Comparison of ENCODE assay signal across 8 cellular contexts in genomic region chr1:1432951-1433803, GRCh38. TPM values are rescaled to one million over a fixed set of nuclear protein-coding genes. Genes with fewer than 3 reads are reported as not detected.
DNase-seq lines count a peak whose midpoint lies in the region; ATAC-seq and TF ChIP-seq lines count a peak whose summit lies in the region.

No MANE protein-coding gene starts in this region.

- peak overlapping the region; percentile 72 for H3K4me3 ChIP-seq in coronary artery
- H3K4me3 ChIP-seq in mesodermal cell (ENCODE audit: extremely low read depth, insufficient read depth, low read length, poor library complexity, severe bottlenecking), result no peak overlapping the region
- H3K4me3 ChIP-seq in upper lobe of left lung, result peak overlapping the region in 2 of 4 donors; percentile 24 to 29

- peak in 3 of 4 donors; percentile 73 to 97 (median 91) for TF ChIP-seq EP300 in upper lobe of left lung (IDR thresholded peaks at IDR 0.05)

- no peaks in the 10 kb centered on the region for H3K36me3 Mint-ChIP-seq in activated CD8-positive, alpha-beta T cell treated with anti-CD3 and anti-CD28 coated beads for 36 hours (ENCODE audit: low read depth)

- H3K27me3 ChIP-seq in upper lobe of left lung, result peaks cover 0 to 7% (median 0%) of the 10 kb centered on the region in 4 donors

- POLR2A ChIA-PET in activated CD8-positive, alpha-beta T cell treated with anti-CD3 and anti-CD28 coated beads for 36 hours (lab: Charles Lee), result interaction anchor here (1.5 to 2.8 kb wide), 2 partner anchors 26 to 33 kb away, joined by 7 to 8 read pairs; partner anchors contain the start of genes CCNL2 and MRPL20

- H3K27ac Mint-ChIP-seq in activated CD8-positive, alpha-beta T cell treated with anti-CD3 and anti-CD28 coated beads for 36 hours, result no peak overlapping the region

- peaks cover 3% of the 10 kb centered on the region for H3K36me3 ChIP-seq in mesodermal cell (ENCODE audit: control insufficient read depth, insufficient read depth, low read length)
- no peaks in the 10 kb centered on the region for H3K36me3 ChIP-seq in upper lobe of left lung

- TF ChIP-seq CTCF in coronary artery (IDR thresholded peaks at IDR 0.05) (no peak), upper lobe of left lung (IDR thresholded peaks at IDR 0.05) (peak in 1 of 6 experiments; percentile 23)
- no peak for TF ChIP-seq CTCF in activated CD8-positive, alpha-beta T cell treated with anti-CD3 and anti-CD28 coated beads for 36 hours (IDR thresholded peaks at IDR 0.05)

- H3K27me3 Mint-ChIP-seq in activated CD8-positive, alpha-beta T cell treated with anti-CD3 and anti-CD28 coated beads for 36 hours, result peaks cover 24% of the 10 kb centered on the region

- no peaks in the 10 kb centered on the region for H3K9me3 Mint-ChIP-seq in activated CD8-positive, alpha-beta T cell treated with anti-CD3 and anti-CD28 coated beads for 36 hours

- H3K9me3 ChIP-seq in mesodermal cell (ENCODE audit: control insufficient read depth, low read length) (no peaks in the 10 kb centered on the region), upper lobe of left lung (no peaks in the 10 kb centered on the region)

- TF ChIP-seq POLR2A in upper lobe of left lung (IDR thresholded peaks at IDR 0.05), result peak in 3 of 4 donors; percentile 22 to 79 (median 40)

- H3K27ac ChIP-seq in coronary artery (peak overlapping the region; percentile 38 to 88), mesodermal cell (ENCODE audit: low read depth, low read length, severe bottlenecking) (peak overlapping the region; percentile 93), upper lobe of left lung (peak overlapping the region; percentile 87 to 95 (median 92))

- intact Hi-C loops in activated CD8-positive, alpha-beta T cell treated with anti-CD3 and anti-CD28 coated beads for 36 hours (cut with micrococcal nuclease), result no loop called here

- CTCF ChIA-PET in activated CD8-positive, alpha-beta T cell treated with anti-CD3 and anti-CD28 coated beads for 36 hours (lab: Charles Lee), result interaction anchor here (1.0 kb wide), 1 partner anchor 33 kb away, joined by 3 read pairs; no protein-coding TSS in a partner anchor

- DNase-seq in COLO668 (lab: John Stamatoyannopoulos, UW; ENCODE audit: unreplicated experiment), result peak; percentile 99
- peak; percentile 51 to 62 for DNase-seq in Kasumi-1 (lab: John Stamatoyannopoulos, UW)
- no peak for DNase-seq in coronary artery (ENCODE audit: low spot score)
- DNase-seq in upper lobe of left lung, result peak; percentile 94 to 95
- DNase-seq in activated naive CD4-positive, alpha-beta T cell treated with Interleukin-2 at 50 U/mL for 16 hours, result no peak
- no peak for DNase-seq in stimulated activated CD4-positive, alpha-beta T cell treated with anti-CD3 and anti-CD28 coated beads, Interleukin-4, amount 100 ng/mL, for 24 hours
- no peak for DNase-seq in activated CD8-positive, alpha-beta T cell treated with anti-CD3 and anti-CD28 coated beads for 36 hours

- 28 to 51% methylated on average over 19 to 20 of the region's 34 CpGs for WGBS in mesodermal cell (ENCODE audit: insufficient coverage in 2 of 2), 2 experiments
- 36 to 41% methylated on average over 26 to 31 of the region's 34 CpGs for WGBS in upper lobe of left lung, 2 donors

- H3K4me1 ChIP-seq in mesodermal cell (ENCODE audit: control insufficient read depth, insufficient read depth, low read length, poor library complexity, severe bottlenecking) (peaks cover 79% of the 10 kb centered on the region), upper lobe of left lung (peaks cover 67 to 87% (median 82%) of the 10 kb centered on the region in 4 donors)

- peaks cover 13% of the 10 kb centered on the region for H3K4me1 Mint-ChIP-seq in activated CD8-positive, alpha-beta T cell treated with anti-CD3 and anti-CD28 coated beads for 36 hours (ENCODE audit: low read depth)

- peak; percentile 23 to 82 for ATAC-seq in upper lobe of left lung (ENCODE audit: low FRiP score in 2 of 2)
- ATAC-seq in activated CD8-positive, alpha-beta T cell treated with anti-CD3 and anti-CD28 coated beads for 36 hours, result no peak

- H3K4me3 Mint-ChIP-seq in activated CD8-positive, alpha-beta T cell treated with anti-CD3 and anti-CD28 coated beads for 36 hours, result no peak overlapping the region

RNA-seq across cellular contexts. Expression of gene VWA1, which starts 2.3 kb away (rescaled TPM):
- 20.6 TPM for polyA plus RNA-seq in mesodermal cell (2013, experiment 1 of 2)
- polyA plus RNA-seq in mesodermal cell (2013, experiment 2 of 2), result 16.6 TPM
- total RNA-seq in upper lobe of left lung, result 100 to 1,000 TPM in 2 of 6 donors, 10 to 100 TPM in 4; 41.8 to 108 (median 62.5) TPM
- under 1 TPM; 0.72 to 0.97 TPM for total RNA-seq in activated CD8-positive, alpha-beta T cell treated with anti-CD3 and anti-CD28 coated beads for 36 hours

RNA-seq across cellular contexts. Expression of gene ANKRD65, which starts 12.1 kb away (rescaled TPM):
- 1.5 TPM for polyA plus RNA-seq in mesodermal cell (2013, experiment 1 of 2)
- polyA plus RNA-seq in mesodermal cell (2013, experiment 2 of 2), result 1.4 TPM
- total RNA-seq in upper lobe of left lung, result 10 to 100 TPM; 21.3 to 54.5 (median 34.7) TPM
- not detected for total RNA-seq in activated CD8-positive, alpha-beta T cell treated with anti-CD3 and anti-CD28 coated beads for 36 hours

RNA-seq across cellular contexts. Expression of gene ATAD3C, which starts 16.3 kb away (rescaled TPM):
- 0.48 TPM for polyA plus RNA-seq in mesodermal cell (2013, experiment 1 of 2)
- 0.51 TPM for polyA plus RNA-seq in mesodermal cell (2013, experiment 2 of 2)
- 10 to 100 TPM in 5 of 6 donors, 1 to 10 TPM in 1; 9.2 to 20.9 (median 14.7) TPM for total RNA-seq in upper lobe of left lung
- 1 to 10 TPM in 1 of 2 experiments, under 1 TPM in 1; 0.99 to 1.8 TPM for total RNA-seq in activated CD8-positive, alpha-beta T cell treated with anti-CD3 and anti-CD28 coated beads for 36 hours

RNA-seq across cellular contexts. Expression of gene MRPL20, which starts 26.1 kb away (rescaled TPM):
- polyA plus RNA-seq in mesodermal cell (2013, experiment 1 of 2), result 87.5 TPM
- 80.9 TPM for polyA plus RNA-seq in mesodermal cell (2013, experiment 2 of 2)
- total RNA-seq in upper lobe of left lung, result 100 to 1,000 TPM in 3 of 6 donors, 10 to 100 TPM in 3; 90.7 to 145 (median 101) TPM
- total RNA-seq in activated CD8-positive, alpha-beta T cell treated with anti-CD3 and anti-CD28 coated beads for 36 hours, result 100 to 1,000 TPM; 127 to 129 TPM

RNA-seq across cellular contexts. Expression of gene CCNL2, which starts 34.0 kb away (rescaled TPM):
- 176 TPM for polyA plus RNA-seq in mesodermal cell (2013, experiment 1 of 2)
- polyA plus RNA-seq in mesodermal cell (2013, experiment 2 of 2), result 168 TPM
- 100 to 1,000 TPM; 131 to 897 (median 216) TPM for total RNA-seq in upper lobe of left lung
- total RNA-seq in activated CD8-positive, alpha-beta T cell treated with anti-CD3 and anti-CD28 coated beads for 36 hours, result 10 to 100 TPM; 86.3 to 92.4 TPM

Comparison
In these comparisons a context has a peak if more than half of its experiments do, and no peak if none do; other contexts are left out.
1. DNase-seq: peak in COLO668 (single experiment), Kasumi-1 (2 of 2) and upper lobe of left lung (2 of 2); none in coronary artery (single experiment), activated naive CD4-positive, alpha-beta T cell treated with Interleukin-2 at 50 U/mL for 16 hours (single experiment), stimulated activated CD4-positive, alpha-beta T cell treated with anti-CD3 and anti-CD28 coated beads, Interleukin-4, amount 100 ng/mL, for 24 hours (single experiment) and activated CD8-positive, alpha-beta T cell treated with anti-CD3 and anti-CD28 coated beads for 36 hours (single experiment).
2. RNA of gene VWA1, which starts 2.3 kb away (total RNA-seq): 41.8 to 108 TPM in upper lobe of left lung; 0.72 to 0.97 TPM in activated CD8-positive, alpha-beta T cell treated with anti-CD3 and anti-CD28 coated beads for 36 hours; every median in the first group is over 10 times any median in the second.
3. RNA of gene ANKRD65, which starts 12.1 kb away (total RNA-seq): 21.3 to 54.5 TPM in upper lobe of left lung; not detected in activated CD8-positive, alpha-beta T cell treated with anti-CD3 and anti-CD28 coated beads for 36 hours; every median in the first group is over 10 times any median in the second.
4. Peak in every context shown above with its lines, with median percentiles within 50 percentile points of each other: H3K27ac ChIP-seq.